In genomic region chr6:72954736-72955135, GRCh38 we compare ENCODE assay signal across 23 cellular contexts.
DNase-seq lines count a peak whose midpoint lies in the region; ATAC-seq and TF ChIP-seq lines count a peak whose summit lies in the region.
"Had no signal": no experiment of that assay in that cellular context is flagged by ENCODE, and none has a peak within 500 bp of the region (broad histone marks: within the 10 kb centered on the region; RNA-seq: fewer than 3 reads in every experiment).

No MANE protein-coding gene starts in this region.

- H3K9me3 Mint-ChIP-seq in brain = no peaks in the 10 kb centered on the region
- no peaks in the 10 kb centered on the region for H3K9me3 Mint-ChIP-seq in activated T-cell treated with anti-CD3 and anti-CD28 coated beads, Interleukin-2, amount 50 U/mL, for 4 hours
- H3K9me3 Mint-ChIP-seq in activated naive CD4-positive, alpha-beta T cell treated with anti-CD3 and anti-CD28 coated beads for 36 hours = no peaks in the 10 kb centered on the region
- H3K9me3 Mint-ChIP-seq: activated B cell treated with CpG ODN at 0.5 μM for 24 hours; activated CD4-positive, alpha-beta memory T cell treated with anti-CD3 and anti-CD28 coated beads, Interleukin-2, amount 10 ng/mL, durations not matched to agents 7 days and 5 days; activated naive CD8-positive, alpha-beta T cell treated with anti-CD3 and anti-CD28 coated beads, Interleukin-2, amount 50 U/mL, for 24 hours; immature natural killer cell; neural crest cell had no signal

- H3K27ac Mint-ChIP-seq in brain = peak overlapping the region in 1 of 5 experiments; percentile 22
- no peak overlapping the region for H3K27ac Mint-ChIP-seq in activated naive CD4-positive, alpha-beta T cell treated with anti-CD3 and anti-CD28 coated beads for 36 hours
- H3K27ac Mint-ChIP-seq: activated B cell treated with CpG ODN at 0.5 μM for 24 hours; activated CD4-positive, alpha-beta memory T cell treated with anti-CD3 and anti-CD28 coated beads, Interleukin-2, amount 10 ng/mL, durations not matched to agents 7 days and 5 days; activated naive CD8-positive, alpha-beta T cell treated with anti-CD3 and anti-CD28 coated beads, Interleukin-2, amount 50 U/mL, for 24 hours; immature natural killer cell had no signal

- H3K27ac ChIP-seq in cardiac muscle cell (peak overlapping the region; percentile 80), mesodermal cell (ENCODE audit: low read depth, low read length, severe bottlenecking) (peak overlapping the region; percentile 4)
- H3K27ac ChIP-seq: 22Rv1, foreskin keratinocyte, left ventricle myocardium inferior had no signal

- H3K4me1 ChIP-seq in cardiac muscle cell (ENCODE audit: low read depth) (peaks cover 29% of the 10 kb centered on the region), mesodermal cell (ENCODE audit: control insufficient read depth, insufficient read depth, low read length, poor library complexity, severe bottlenecking) (peaks cover 14% of the 10 kb centered on the region)
- H3K4me1 ChIP-seq: left ventricle myocardium inferior had no signal

- H3K27me3 Mint-ChIP-seq in brain = no peaks in the 10 kb centered on the region
- H3K27me3 Mint-ChIP-seq in activated T-cell treated with anti-CD3 and anti-CD28 coated beads, Interleukin-2, amount 50 U/mL, for 4 hours (ENCODE audit: low read depth) = no peaks in the 10 kb centered on the region
- H3K27me3 Mint-ChIP-seq in activated naive CD4-positive, alpha-beta T cell treated with anti-CD3 and anti-CD28 coated beads for 36 hours (ENCODE audit: low read depth) = no peaks in the 10 kb centered on the region
- H3K27me3 Mint-ChIP-seq: activated B cell treated with CpG ODN at 0.5 μM for 24 hours; activated CD4-positive, alpha-beta memory T cell treated with anti-CD3 and anti-CD28 coated beads, Interleukin-2, amount 10 ng/mL, durations not matched to agents 7 days and 5 days; activated naive CD8-positive, alpha-beta T cell treated with anti-CD3 and anti-CD28 coated beads, Interleukin-2, amount 50 U/mL, for 24 hours had no signal

- CTCF ChIA-PET in activated naive CD4-positive, alpha-beta T cell treated with anti-CD3 and anti-CD28 coated beads for 36 hours (lab: Charles Lee) = no interaction called here

- whole genome bisulfite sequencing in mesodermal cell (ENCODE audit: insufficient coverage in 2 of 2), 2 experiments = 94 to 100% methylated on average over 2 to 4 of the region's 4 CpGs

- peaks cover 21% of the 10 kb centered on the region for H3K4me1 Mint-ChIP-seq in brain
- H3K4me1 Mint-ChIP-seq in activated T-cell treated with anti-CD3 and anti-CD28 coated beads, Interleukin-2, amount 50 U/mL, for 4 hours (ENCODE audit: low read depth) = peaks cover 6% of the 10 kb centered on the region
- peaks cover 30% of the 10 kb centered on the region for H3K4me1 Mint-ChIP-seq in activated naive CD4-positive, alpha-beta T cell treated with anti-CD3 and anti-CD28 coated beads for 36 hours (ENCODE audit: low read depth)
- H3K4me1 Mint-ChIP-seq: activated CD4-positive, alpha-beta memory T cell treated with anti-CD3 and anti-CD28 coated beads, Interleukin-2, amount 10 ng/mL, durations not matched to agents 7 days and 5 days; neural crest cell had no signal

- ATAC-seq in left ventricle myocardium superior = no peak
- no peak for ATAC-seq in activated T-cell treated with anti-CD3 and anti-CD28 coated beads, Interleukin-2, amount 50 U/mL, for 4 hours
- no peak for ATAC-seq in HG02588 (IDR thresholded peaks at IDR 0.05; ENCODE audit: unreplicated experiment)
- ATAC-seq: T-helper 17 cell had no signal

- TF ChIP-seq CTCF in cardiac muscle cell (IDR thresholded peaks at IDR 0.05; ENCODE audit: low read depth, low read length) = no peak
- TF ChIP-seq CTCF in brain (conservative IDR thresholded peaks at IDR 0.05) = no peak

- H3K4me3 ChIP-seq in cardiac muscle cell (no peak overlapping the region), mesodermal cell (ENCODE audit: extremely low read depth, insufficient read depth, low read length, poor library complexity, severe bottlenecking) (no peak overlapping the region)
- H3K4me3 ChIP-seq: left ventricle myocardium inferior had no signal

- no peaks in the 10 kb centered on the region for H3K27me3 ChIP-seq in cardiac muscle cell
- H3K27me3 ChIP-seq: foreskin keratinocyte had no signal

- H3K9me3 ChIP-seq in cardiac muscle cell (ENCODE audit: low read depth) (no peaks in the 10 kb centered on the region), mesodermal cell (ENCODE audit: control insufficient read depth, low read length) (no peaks in the 10 kb centered on the region)
- H3K9me3 ChIP-seq: left ventricle myocardium inferior had no signal

- H3K4me3 Mint-ChIP-seq in brain = peak overlapping the region in 3 of 5 experiments; percentile 2 to 9 (median 2)
- no peak overlapping the region for H3K4me3 Mint-ChIP-seq in activated T-cell treated with anti-CD3 and anti-CD28 coated beads, Interleukin-2, amount 50 U/mL, for 4 hours
- no peak overlapping the region for H3K4me3 Mint-ChIP-seq in activated naive CD4-positive, alpha-beta T cell treated with anti-CD3 and anti-CD28 coated beads for 36 hours
- H3K4me3 Mint-ChIP-seq: activated B cell treated with CpG ODN at 0.5 μM for 24 hours; activated CD4-positive, alpha-beta memory T cell treated with anti-CD3 and anti-CD28 coated beads, Interleukin-2, amount 10 ng/mL, durations not matched to agents 7 days and 5 days; activated naive CD8-positive, alpha-beta T cell treated with anti-CD3 and anti-CD28 coated beads, Interleukin-2, amount 50 U/mL, for 24 hours; immature natural killer cell; neural crest cell; T-helper 17 cell had no signal

- intact Hi-C loops in left ventricle myocardium superior (cut with micrococcal nuclease) = no loop called here
- intact Hi-C loops in activated naive CD4-positive, alpha-beta T cell treated with anti-CD3 and anti-CD28 coated beads for 36 hours (cut with micrococcal nuclease) = loop anchor here (5.0 kb wide), 2 partner anchors 127 to 332 kb away; partner anchors contain the start of gene KCNQ5

- H3K36me3 Mint-ChIP-seq in brain = no peaks in the 10 kb centered on the region
- H3K36me3 Mint-ChIP-seq in activated T-cell treated with anti-CD3 and anti-CD28 coated beads, Interleukin-2, amount 50 U/mL, for 4 hours (ENCODE audit: insufficient read depth) = peaks cover 2% of the 10 kb centered on the region
- peaks cover 2% of the 10 kb centered on the region for H3K36me3 Mint-ChIP-seq in activated naive CD4-positive, alpha-beta T cell treated with anti-CD3 and anti-CD28 coated beads for 36 hours (ENCODE audit: low read depth)
- H3K36me3 Mint-ChIP-seq: immature natural killer cell had no signal

- DNase-seq in cardiac muscle cell (ENCODE audit: low read depth in 1 of 2, low spot score in 1 of 2) = peak; percentile 39 to 68
- no peak for DNase-seq in left ventricle myocardium superior
- no peak for DNase-seq in activated T-cell treated with anti-CD3 and anti-CD28 coated beads, Interleukin-2, amount 50 U/mL, for 4 hours
- no peak for DNase-seq in activated naive CD4-positive, alpha-beta T cell treated with anti-CD3 and anti-CD28 coated beads for 36 hours
- no peak for DNase-seq in DMS114 treated with DMSO at 0.1 percent for 48 hours (lab: John Stamatoyannopoulos, UW; ENCODE audit: unreplicated experiment)
- DNase-seq: activated B cell treated with CpG ODN at 0.5 μM for 24 hours; activated CD4-positive, alpha-beta memory T cell treated with anti-CD3 and anti-CD28 coated beads, Interleukin-2, amount 10 ng/mL, durations not matched to agents 7 days and 5 days; activated effector memory CD4-positive, alpha-beta T cell treated with anti-CD3 and anti-CD28 coated beads, Interleukin-2, amount 50 U/mL, for 16 hours; activated naive CD8-positive, alpha-beta T cell treated with anti-CD3 and anti-CD28 coated beads, Interleukin-2, amount 50 U/mL, for 24 hours; DND-41; immature natural killer cell; Kasumi-1; left ventricle myocardium inferior; NCI-H187; NCI-H82; posterior cingulate gyrus; T-helper 17 cell had no signal

- H3K36me3 ChIP-seq in cardiac muscle cell (no peaks in the 10 kb centered on the region), mesodermal cell (ENCODE audit: control insufficient read depth, insufficient read depth, low read length) (no peaks in the 10 kb centered on the region)
- H3K36me3 ChIP-seq: left ventricle myocardium inferior had no signal

Comparison
In these comparisons a context has a peak if more than half of its experiments do, and no peak if none do; other contexts are left out.
1. DNase-seq: peak in cardiac muscle cell (2 of 2); none in left ventricle myocardium superior (single experiment), activated T-cell treated with anti-CD3 and anti-CD28 coated beads, Interleukin-2, amount 50 U/mL, for 4 hours (single experiment), activated naive CD4-positive, alpha-beta T cell treated with anti-CD3 and anti-CD28 coated beads for 36 hours (single experiment) and DMS114 treated with DMSO at 0.1 percent for 48 hours (single experiment).
2. H3K4me3 Mint-ChIP-seq: peak in brain (3 of 5); none in activated T-cell treated with anti-CD3 and anti-CD28 coated beads, Interleukin-2, amount 50 U/mL, for 4 hours (single experiment) and activated naive CD4-positive, alpha-beta T cell treated with anti-CD3 and anti-CD28 coated beads for 36 hours (single experiment).